In the genomic region with DNA sequence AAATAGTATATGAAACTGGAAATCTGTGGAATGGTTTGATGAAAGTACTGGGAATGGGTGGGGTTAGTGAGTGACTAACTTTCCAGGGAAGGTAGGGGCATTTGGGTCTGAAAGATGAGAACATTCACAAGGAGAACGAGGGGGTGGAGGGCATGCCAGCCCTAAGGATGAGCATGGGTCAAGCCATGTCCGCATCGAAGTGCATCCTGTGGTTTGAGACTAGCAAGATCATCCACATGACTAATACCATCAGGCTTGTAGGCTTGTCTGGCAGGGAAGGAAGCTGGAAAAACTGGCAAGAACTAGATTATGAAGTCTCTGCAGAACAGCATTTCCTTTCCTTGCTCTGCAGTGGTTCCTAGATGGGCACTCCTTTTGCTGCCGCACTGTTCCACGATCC, we compare ENCODE assay signal across 10 cellular contexts.
DNase-seq lines count a peak whose midpoint lies in the region; ATAC-seq, FAIRE-seq and TF ChIP-seq lines count a peak whose summit lies in the region.
"Had no signal": no experiment of that assay in that cellular context is flagged by ENCODE, and none has a peak within 500 bp of the region (broad histone marks: within the 10 kb centered on the region; RNA-seq: fewer than 3 reads in every experiment).

No MANE protein-coding gene starts in this region.

- H3K9me2 ChIP-seq in hepatocyte (replicated peaks; ENCODE audit: insufficient read depth) (no peaks in the 10 kb centered on the region), Karpas-422 (replicated peaks; ENCODE audit: insufficient read depth, low read length) (no peaks in the 10 kb centered on the region)

- no peak overlapping the region for H3K9ac ChIP-seq in Karpas-422 (ENCODE audit: low read length)

- TF ChIP-seq RAD21 in A549 (conservative IDR thresholded peaks at IDR 0.05 in 1 of 2, IDR thresholded peaks at IDR 0.05 in 1 of 2) = no peak

- H3K4me2 ChIP-seq in A549 = peak overlapping the region; percentile 43; the same call in 2 of the 3 replicates
- no peak overlapping the region for H3K4me2 ChIP-seq in hepatocyte
- H3K4me2 ChIP-seq in Karpas-422 (ENCODE audit: low read depth, low read length, poor library complexity, severe bottlenecking) = no peak overlapping the region

- H3K36me3 ChIP-seq in hepatocyte (replicated peaks; ENCODE audit: insufficient read depth, low read depth) (no peaks in the 10 kb centered on the region), Karpas-422 (ENCODE audit: insufficient read depth, low read length) (no peaks in the 10 kb centered on the region)

- no peaks in the 10 kb centered on the region for H3K9me3 ChIP-seq in A549
- no peaks in the 10 kb centered on the region for H3K9me3 ChIP-seq in hepatocyte (ENCODE audit: low read depth)
- no peaks in the 10 kb centered on the region for H3K9me3 ChIP-seq in Karpas-422 (ENCODE audit: low read length)

- H3K4me3 ChIP-seq in A549 (no peak overlapping the region), hepatocyte (no peak overlapping the region), Karpas-422 (ENCODE audit: low read length) (no peak overlapping the region)

- H3K79me2 ChIP-seq in hepatocyte (no peaks in the 10 kb centered on the region), Karpas-422 (ENCODE audit: low read length) (no peaks in the 10 kb centered on the region)

- H3K4me1 ChIP-seq in A549 (peaks cover 38% of the 10 kb centered on the region), hepatocyte (ENCODE audit: insufficient read depth) (peaks cover 9% of the 10 kb centered on the region), Karpas-422 (ENCODE audit: low read length) (no peaks in the 10 kb centered on the region)

- H3K27me3 ChIP-seq in hepatocyte (no peaks in the 10 kb centered on the region), Karpas-422 (ENCODE audit: low read length) (no peaks in the 10 kb centered on the region)

- H2AFZ ChIP-seq in hepatocyte (no peak overlapping the region), Karpas-422 (ENCODE audit: low read length) (no peak overlapping the region)

- DNase-seq in A549 (ENCODE audit: low read depth in 1 of 2, low spot score in 1 of 2) (peak; percentile 25 to 63), HS-5 (ENCODE audit: low read depth) (peak; percentile 96), astrocyte of the hippocampus (ENCODE audit: low read depth, low spot score) (peak; percentile 70), hepatocyte (ENCODE audit: low spot score) (peak; percentile 19), NCI-H2227 (lab: John Stamatoyannopoulos, UW; ENCODE audit: unreplicated experiment) (no peak), Karpas-422 (no peak), T-helper 2 cell (no peak), DMS114 treated with DMSO at 0.1 percent for 48 hours (lab: John Stamatoyannopoulos, UW; ENCODE audit: unreplicated experiment) (no peak)
- DNase-seq: activated effector memory CD4-positive, alpha-beta T cell treated with anti-CD3 and anti-CD28 coated beads, Interleukin-2, amount 50 U/mL, for 16 hours had no signal

- no peak for FAIRE-seq in A549 (lab: Jason Lieb, UNC)
- FAIRE-seq: A204.1 had no signal

- CTCF ChIA-PET in A549 (lab: Yijun Ruan, JAX) = interaction anchor here (0.6 to 2.0 kb wide), 5 partner anchors 11 to 458 kb away, joined by 3 to 8 read pairs (median 4); no protein-coding TSS in a partner anchor

- H3K27ac ChIP-seq in A549 = peak overlapping the region; percentile 28 to 70; a peak in 4 of 6 replicates
- no peak overlapping the region for H3K27ac ChIP-seq in hepatocyte
- H3K27ac ChIP-seq in Karpas-422 (ENCODE audit: low read length) = no peak overlapping the region

- no peak for TF ChIP-seq POLR2A in A549 (IDR thresholded peaks at IDR 0.05; ENCODE audit: low read length)

- H4K20me1 ChIP-seq in hepatocyte (ENCODE audit: insufficient read depth, poor library complexity, severe bottlenecking) (no peaks in the 10 kb centered on the region), Karpas-422 (ENCODE audit: insufficient read depth, low read depth, low read length) (no peaks in the 10 kb centered on the region)

- peak; percentile 91 to 96 for ATAC-seq in A549

- 42% methylated on average over 5 of the region's 5 CpGs for WGBS in A549 (ENCODE audit: missing lambda C conversion rate)
- 92% methylated on average over 5 of the region's 5 CpGs for WGBS in hepatocyte (ENCODE audit: low lambda C conversion rate, missing lambda C conversion rate)

- TF ChIP-seq CTCF in A549 (IDR thresholded peaks at IDR 0.05) (no peak), hepatocyte (IDR thresholded peaks at IDR 0.05; ENCODE audit: poor library complexity) (no peak)

- no peak for TF ChIP-seq EP300 in A549 (IDR thresholded peaks at IDR 0.05)

- POLR2A ChIA-PET in A549 (lab: Yijun Ruan, JAX) = no interaction called here

TF ChIP-seq in A549, 52 proteins besides CTCF, POLR2A, EP300 and RAD21:
- no peak for TF ChIP-seq MAZ (IDR thresholded peaks at IDR 0.05; ENCODE audit: borderline replicate concordance, low read depth, low read length)
- no peak for TF ChIP-seq NPAS2 (CRISPR knock-in tag; IDR thresholded peaks at IDR 0.05; ENCODE audit: borderline replicate concordance)
- TF ChIP-seq, protein P1, sequence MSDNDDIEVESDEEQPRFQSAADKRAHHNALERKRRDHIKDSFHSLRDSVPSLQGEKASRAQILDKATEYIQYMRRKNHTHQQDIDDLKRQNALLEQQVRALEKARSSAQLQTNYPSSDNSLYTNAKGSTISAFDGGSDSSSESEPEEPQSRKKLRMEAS (IDR thresholded peaks at IDR 0.05) = 0 out of 2 replicates have a peak, but pooled peaks have one; percentile 18
- no peak for TF ChIP-seq FOXS1 (CRISPR knock-in tag; IDR thresholded peaks at IDR 0.05)

Comparison
In these comparisons a context has a peak if more than half of its experiments do, and no peak if none do; other contexts are left out.
1. DNase-seq: peak in A549 (2 of 2), HS-5 (single experiment), astrocyte of the hippocampus (single experiment) and hepatocyte (single experiment); none in NCI-H2227 (single experiment), Karpas-422 (single experiment), T-helper 2 cell (0 of 5) and DMS114 treated with DMSO at 0.1 percent for 48 hours (single experiment).
2. H3K27ac ChIP-seq: peak in A549 (2 of 2); none in hepatocyte (single experiment) and Karpas-422 (single experiment).